Comparison of ENCODE assay signal across 23 cellular contexts in the genomic region with DNA sequence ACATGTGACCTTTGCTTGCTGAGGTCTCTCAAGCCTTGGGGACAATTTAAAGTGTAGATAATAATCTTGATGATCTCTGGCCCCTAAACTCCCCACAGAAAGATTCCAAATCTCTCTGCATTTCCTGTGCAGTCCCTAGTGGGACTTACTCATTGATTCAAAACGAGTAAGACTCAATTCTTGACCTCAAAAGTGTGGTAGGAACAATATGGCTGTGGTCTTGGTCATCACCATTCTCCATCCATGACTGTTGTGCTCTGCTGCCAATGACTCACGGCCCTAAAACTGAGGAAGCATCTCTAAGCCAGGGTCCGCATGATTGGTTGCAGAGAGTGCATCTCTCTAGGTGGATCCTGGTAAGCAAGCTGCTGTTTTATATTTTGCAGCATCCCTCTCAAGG.
DNase-seq lines count a peak whose midpoint lies in the region; ATAC-seq, FAIRE-seq and TF ChIP-seq lines count a peak whose summit lies in the region.
"Had no signal": no experiment of that assay in that cellular context is flagged by ENCODE, and none has a peak within 500 bp of the region (broad histone marks: within the 10 kb centered on the region; RNA-seq: fewer than 3 reads in every experiment).

No MANE protein-coding gene starts in this region.

- no peak overlapping the region for H2BK12ac ChIP-seq in H1 (ENCODE audit: low read depth, low read length)

- no peak overlapping the region for H3K4me3 ChIP-seq in H1 (ENCODE audit: extremely low read depth in 1 of 4, insufficient read depth in 2 of 4, low read depth in 3 of 4, low read length in 4 of 4)
- H3K4me3 ChIP-seq: SK-N-MC, thoracic aorta had no signal

- POLR2A ChIA-PET in H1 (lab: Charles Lee; ENCODE audit: partially characterized antibody) = no interaction called here

- no peak for TF ChIP-seq POLR2A in H1 (IDR thresholded peaks at IDR 0.05; ENCODE audit: control extremely low read depth in 1 of 2, low read depth in 2 of 2, low read length in 2 of 2)

- ATAC-seq in activated naive CD4-positive, alpha-beta T cell treated with anti-CD3 and anti-CD28 coated beads, Interleukin-2, amount 50 U/mL, for 72 hours = peak; percentile 20 to 43
- ATAC-seq in HG02798 (IDR thresholded peaks at IDR 0.05; ENCODE audit: poor library complexity, unreplicated experiment) = no peak
- ATAC-seq: foreskin keratinocyte, left ventricle myocardium superior had no signal

- no peak overlapping the region for H2AK5ac ChIP-seq in H1 (ENCODE audit: low read depth, low read length)

- H4K20me1 ChIP-seq in H1 (replicated peaks in 1 of 2; ENCODE audit: control insufficient read depth in 1 of 2, insufficient read depth in 2 of 2, low read length in 2 of 2) = no peaks in the 10 kb centered on the region

- no peak overlapping the region for H3K14ac ChIP-seq in H1 (ENCODE audit: insufficient read length)

- no peak overlapping the region for H2BK20ac ChIP-seq in H1 (ENCODE audit: low read length)

- no peaks in the 10 kb centered on the region for H3K79me1 ChIP-seq in H1 (ENCODE audit: low read depth, low read length)

- no peaks in the 10 kb centered on the region for H3K79me2 ChIP-seq in H1 (ENCODE audit: control insufficient read depth in 1 of 2, insufficient read depth in 2 of 2, low read length in 2 of 2)

- H3K4me2 ChIP-seq in H1 (ENCODE audit: insufficient read depth in 1 of 2, low read depth in 2 of 2, low read length in 2 of 2) = no peak overlapping the region

- DNase-seq in activated naive CD4-positive, alpha-beta T cell treated with anti-CD3 and anti-CD28 coated beads, Interleukin-2, amount 50 U/mL, for 72 hours (ENCODE audit: low spot score in 2 of 2) = no peak
- DNase-seq in activated naive CD4-positive, alpha-beta T cell treated with anti-CD3 and anti-CD28 coated beads, Interleukin-2, amount 50 U/mL, for 16 hours = no peak
- DNase-seq in M059J (ENCODE audit: low read depth) (peak; percentile 96), H1 (ENCODE audit: low read depth in 1 of 2, low spot score in 2 of 2) (no peak), urothelium cell line (ENCODE audit: low spot score) (peak; percentile 16), middle frontal gyrus (ENCODE audit: extremely low spot score, low spot score) (no peak), NCI-H187 treated with DMSO at 0.1 percent for 48 hours (lab: John Stamatoyannopoulos, UW) (no peak)
- DNase-seq: activated CD8-positive, alpha-beta memory T cell treated with anti-CD3 and anti-CD28 coated beads, Interleukin-2, amount 50 U/mL, for 4 hours; caudate nucleus; effector CD8-positive, alpha-beta T cell; foreskin keratinocyte; H7; left ventricle myocardium superior; NCI-H1417; stimulated activated CD4-positive, alpha-beta T cell treated with anti-CD3 and anti-CD28 coated beads, Interleukin-1b, Interleukin-23, amount 100 ng/mL, for 48 hours had no signal

- CTCF ChIA-PET in H1 (lab: Charles Lee; ENCODE audit: partially characterized antibody) = interaction anchor here (1.0 to 1.1 kb wide), 2 partner anchors 11 to 94 kb away, joined by 3 to 4 read pairs; no protein-coding TSS in a partner anchor

- no peaks in the 10 kb centered on the region for H3K36me3 Mint-ChIP-seq in activated naive CD4-positive, alpha-beta T cell treated with anti-CD3 and anti-CD28 coated beads, Interleukin-2, amount 50 U/mL, for 72 hours
- H3K36me3 Mint-ChIP-seq: activated naive CD4-positive, alpha-beta T cell treated with anti-CD3 and anti-CD28 coated beads, Interleukin-2, amount 50 U/mL, for 24 hours; IgD-negative memory B cell had no signal

- 97% methylated on average over 3 of the region's 3 CpGs; no CpG with 5 or more reads in 1 of the 2 experiments for WGBS in H1 (ENCODE audit: extremely low coverage in 1 of 2, insufficient coverage in 1 of 2, insufficient read length in 1 of 2, insufficient replicate concordance in 2 of 2, low coverage in 1 of 2, low lambda C conversion rate in 2 of 2, missing lambda C conversion rate in 1 of 2), 2 experiments

- H3K27ac Mint-ChIP-seq in activated naive CD4-positive, alpha-beta T cell treated with anti-CD3 and anti-CD28 coated beads, Interleukin-2, amount 50 U/mL, for 72 hours = no peak overlapping the region
- H3K27ac Mint-ChIP-seq: activated naive CD4-positive, alpha-beta T cell treated with anti-CD3 and anti-CD28 coated beads, Interleukin-2, amount 50 U/mL, for 24 hours; IgD-negative memory B cell; nephron had no signal

- H4K91ac ChIP-seq in H1 (replicated peaks; ENCODE audit: insufficient read length, low read length) = no peak overlapping the region

- no peak for TF ChIP-seq CTCF in H1 (IDR thresholded peaks at IDR 0.05; ENCODE audit: control extremely low read depth in 1 of 3, insufficient read depth in 1 of 3, low read depth in 1 of 3, low read length in 3 of 3)

- no peak overlapping the region for H3K4ac ChIP-seq in H1 (replicated peaks; ENCODE audit: insufficient read length, low read depth, low read length)

- H3K4me1 ChIP-seq in H1 (replicated peaks in 1 of 4; ENCODE audit: control insufficient read depth in 3 of 4, insufficient read depth in 4 of 4, low read length in 3 of 4) = no peaks in the 10 kb centered on the region
- H3K4me1 ChIP-seq: foreskin keratinocyte had no signal

- H3K36me3 ChIP-seq in H1 (ENCODE audit: control insufficient read depth in 2 of 4, insufficient read depth in 4 of 4, low read length in 3 of 4) = no peaks in the 10 kb centered on the region
- H3K36me3 ChIP-seq: thoracic aorta had no signal

- FAIRE-seq in H1 (lab: Jason Lieb, UNC) (no peak), urothelium cell line (lab: Jason Lieb, UNC) (no peak)
- FAIRE-seq: D721Med had no signal

- no peaks in the 10 kb centered on the region for H3K27me3 ChIP-seq in H1 (replicated peaks in 1 of 4; ENCODE audit: control insufficient read depth in 3 of 4, extremely low read depth in 1 of 4, insufficient read depth in 3 of 4, low read length in 3 of 4)
- H3K27me3 ChIP-seq: foreskin keratinocyte had no signal

- peaks cover 0 to 3% of the 10 kb centered on the region in 2 donors for H3K9me3 Mint-ChIP-seq in activated naive CD4-positive, alpha-beta T cell treated with anti-CD3 and anti-CD28 coated beads, Interleukin-2, amount 50 U/mL, for 72 hours

- H3K9me3 ChIP-seq in H1 (ENCODE audit: insufficient read depth in 2 of 2, low read depth in 1 of 2, low read length in 1 of 2) = no peaks in the 10 kb centered on the region
- H3K9me3 ChIP-seq: thoracic aorta had no signal

- no peak overlapping the region for H4K5ac ChIP-seq in H1 (ENCODE audit: insufficient read length, low read depth, low read length)

- no peak for TF ChIP-seq EP300 in H1 (IDR thresholded peaks at IDR 0.05; ENCODE audit: borderline replicate concordance in 1 of 2, low read depth in 2 of 2, low read length in 2 of 2)

- H3K23me2 ChIP-seq in H1 (ENCODE audit: low read depth, low read length) = no peaks in the 10 kb centered on the region

- H3K9ac ChIP-seq in H1 (replicated peaks in 1 of 4; ENCODE audit: extremely low read depth in 1 of 4, low read depth in 3 of 4, low read length in 3 of 4) = no peak overlapping the region

- 0 out of 2 replicates have a peak overlapping the region, but pooled peaks have one; percentile 23 for H2AFZ ChIP-seq in H1 (ENCODE audit: low read length)

- no peak overlapping the region for H2BK5ac ChIP-seq in H1 (ENCODE audit: low read depth, low read length)

- H2BK15ac ChIP-seq in H1 (ENCODE audit: low read length) = no peak overlapping the region

- TF ChIP-seq RAD21 in H1 (IDR thresholded peaks at IDR 0.05 in 1 of 2, conservative IDR thresholded peaks at IDR 0.05 in 1 of 2; ENCODE audit: low read depth in 2 of 2, low read length in 2 of 2) = no peak

- no peak overlapping the region for H3K56ac ChIP-seq in H1 (replicated peaks; ENCODE audit: insufficient read length, low read depth, low read length)

- H3K18ac ChIP-seq in H1 (ENCODE audit: extremely low read depth, low read length) = no peak overlapping the region

- no peak overlapping the region for H3K23ac ChIP-seq in H1 (ENCODE audit: insufficient read length)

- H4K8ac ChIP-seq in H1 (ENCODE audit: extremely low read depth, insufficient read depth, low read length) = no peak overlapping the region

- H3K27ac ChIP-seq in H1 (ENCODE audit: low read depth, low read length) = no peak overlapping the region
- H3K27ac ChIP-seq: foreskin keratinocyte, SK-N-MC, thoracic aorta, VCaP had no signal

- H2BK120ac ChIP-seq in H1 (replicated peaks; ENCODE audit: low read depth, low read length) = no peak overlapping the region

TF ChIP-seq in H1, 55 proteins besides CTCF, POLR2A, EP300 and RAD21:
- TF ChIP-seq SRF (IDR thresholded peaks at IDR 0.05; ENCODE audit: low read depth, low read length) = no peak
- TF ChIP-seq PHF8 (conservative IDR thresholded peaks at IDR 0.05; ENCODE audit: low read depth, low read length) = no peak
- no peak for TF ChIP-seq KDM5A (IDR thresholded peaks at IDR 0.05; ENCODE audit: low read length)
- no peak for TF ChIP-seq YY1 (IDR thresholded peaks at IDR 0.05; ENCODE audit: low read depth, low read length)
- TF ChIP-seq, protein P1, sequence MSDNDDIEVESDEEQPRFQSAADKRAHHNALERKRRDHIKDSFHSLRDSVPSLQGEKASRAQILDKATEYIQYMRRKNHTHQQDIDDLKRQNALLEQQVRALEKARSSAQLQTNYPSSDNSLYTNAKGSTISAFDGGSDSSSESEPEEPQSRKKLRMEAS (IDR thresholded peaks at IDR 0.05) = no peak
- TF ChIP-seq POLR2AphosphoS5 (IDR thresholded peaks at IDR 0.05; ENCODE audit: low read depth, low read length) = no peak
- no peak for TF ChIP-seq RXRA (IDR thresholded peaks at IDR 0.05; ENCODE audit: insufficient read depth, low read depth, low read length)
- TF ChIP-seq RBBP5 (IDR thresholded peaks at IDR 0.05; ENCODE audit: borderline replicate concordance, low read depth, low read length) = no peak

Comparison
In these comparisons a context has a peak if more than half of its experiments do, and no peak if none do; other contexts are left out.
1. DNase-seq: peak in M059J (single experiment) and urothelium cell line (single experiment); none in activated naive CD4-positive, alpha-beta T cell treated with anti-CD3 and anti-CD28 coated beads, Interleukin-2, amount 50 U/mL, for 72 hours (0 of 2), activated naive CD4-positive, alpha-beta T cell treated with anti-CD3 and anti-CD28 coated beads, Interleukin-2, amount 50 U/mL, for 16 hours (single experiment), H1 (0 of 2), middle frontal gyrus (single experiment) and NCI-H187 treated with DMSO at 0.1 percent for 48 hours (single experiment).